2 cellular contexts compared by ENCODE assay signal in the genomic region with DNA sequence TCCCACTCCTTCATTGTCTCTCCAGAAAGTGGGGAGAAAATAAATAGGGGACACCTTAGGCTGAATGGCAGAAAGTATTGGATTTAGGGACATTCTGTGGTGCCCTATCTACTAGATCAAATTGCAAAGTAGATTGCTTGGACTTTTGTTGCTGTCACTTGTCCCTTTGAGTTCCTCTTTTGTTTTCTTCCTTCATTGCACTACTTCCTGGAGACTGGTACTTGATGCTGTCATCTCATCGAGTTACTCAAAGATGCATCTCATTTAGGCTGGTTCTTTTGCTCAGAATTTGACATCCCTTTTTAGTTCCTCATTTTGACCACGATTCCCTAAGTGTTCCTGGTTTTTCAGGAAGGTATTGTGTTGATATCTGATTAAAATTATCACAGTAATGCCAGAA.
TF ChIP-seq lines count a peak whose summit lies in the region.

No MANE protein-coding gene starts in this region.

TF ChIP-seq in K562, 482 proteins besides CTCF, POLR2A, EP300 and RAD21 (continued from another document):
- TF ChIP-seq ESRRB (CRISPR knock-in tag; IDR thresholded peaks at IDR 0.05; ENCODE audit: borderline replicate concordance) (no peak), SMARCA4 (IDR thresholded peaks at IDR 0.05) (no peak), CBX1 (IDR thresholded peaks at IDR 0.05; ENCODE audit: low read depth) (no peak), YY1 (IDR thresholded peaks at IDR 0.05; ENCODE audit: borderline replicate concordance in 1 of 3, control insufficient read depth in 1 of 3, extremely low read depth in 1 of 3, insufficient read depth in 3 of 3, insufficient read length in 1 of 3, insufficient replicate concordance in 2 of 3, low read depth in 1 of 3, low read length in 2 of 3) (no peak), SMARCE1 (IDR thresholded peaks at IDR 0.05) (peak; percentile 29; the same call in 1 of the 2 replicates), ZNF77 (CRISPR knock-in tag; IDR thresholded peaks at IDR 0.05) (no peak), SOX6 (IDR thresholded peaks at IDR 0.05) (peak; percentile 23; the same call in 1 of the 2 replicates), SMARCA5 (IDR thresholded peaks at IDR 0.05) (no peak), WHSC1 (IDR thresholded peaks at IDR 0.05; ENCODE audit: low read length) (no peak), ARHGAP35 (IDR thresholded peaks at IDR 0.05; ENCODE audit: partially characterized antibody) (no peak), LEF1 (IDR thresholded peaks at IDR 0.05) (no peak), ELF1 (tag; IDR thresholded peaks at IDR 0.05) (peak; percentile 56), POLR2G (IDR thresholded peaks at IDR 0.05; ENCODE audit: low read depth, low read length) (0 out of 2 replicates have a peak, but pooled peaks have one; percentile 19), BCOR (IDR thresholded peaks at IDR 0.05) (no peak), GATA2 (CRISPR knock-in tag; IDR thresholded peaks at IDR 0.05) (no peak), SNRNP70 (optimal IDR thresholded peaks at IDR 0.05; ENCODE audit: low read depth, low read length) (no peak), SPI1 (IDR thresholded peaks at IDR 0.05; ENCODE audit: borderline replicate concordance, low read depth, low read length) (peak; percentile 88), MTA1 (IDR thresholded peaks at IDR 0.05; ENCODE audit: borderline replicate concordance) (no peak), ZNF184 (CRISPR knock-in tag; IDR thresholded peaks at IDR 0.05) (no peak), BRD9 (IDR thresholded peaks at IDR 0.05; ENCODE audit: low read depth, partially characterized antibody) (no peak)
- TF ChIP-seq, protein P1, sequence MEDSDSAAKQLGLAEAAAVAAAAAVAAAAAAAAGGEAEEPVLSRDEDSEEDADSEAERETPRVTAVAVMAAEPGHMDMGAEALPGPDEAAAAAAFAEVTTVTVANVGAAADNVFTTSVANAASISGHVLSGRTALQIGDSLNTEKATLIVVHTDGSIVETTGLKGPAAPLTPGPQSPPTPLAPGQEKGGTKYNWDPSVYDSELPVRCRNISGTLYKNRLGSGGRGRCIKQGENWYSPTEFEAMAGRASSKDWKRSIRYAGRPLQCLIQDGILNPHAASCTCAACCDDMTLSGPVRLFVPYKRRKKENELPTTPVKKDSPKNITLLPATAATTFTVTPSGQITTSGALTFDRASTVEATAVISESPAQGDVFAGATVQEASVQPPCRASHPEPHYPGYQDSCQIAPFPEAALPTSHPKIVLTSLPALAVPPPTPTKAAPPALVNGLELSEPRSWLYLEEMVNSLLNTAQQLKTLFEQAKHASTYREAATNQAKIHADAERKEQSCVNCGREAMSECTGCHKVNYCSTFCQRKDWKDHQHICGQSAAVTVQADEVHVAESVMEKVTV (CRISPR knock-in tag; IDR thresholded peaks at IDR 0.05), result no peak
- TF ChIP-seq, protein P2, sequence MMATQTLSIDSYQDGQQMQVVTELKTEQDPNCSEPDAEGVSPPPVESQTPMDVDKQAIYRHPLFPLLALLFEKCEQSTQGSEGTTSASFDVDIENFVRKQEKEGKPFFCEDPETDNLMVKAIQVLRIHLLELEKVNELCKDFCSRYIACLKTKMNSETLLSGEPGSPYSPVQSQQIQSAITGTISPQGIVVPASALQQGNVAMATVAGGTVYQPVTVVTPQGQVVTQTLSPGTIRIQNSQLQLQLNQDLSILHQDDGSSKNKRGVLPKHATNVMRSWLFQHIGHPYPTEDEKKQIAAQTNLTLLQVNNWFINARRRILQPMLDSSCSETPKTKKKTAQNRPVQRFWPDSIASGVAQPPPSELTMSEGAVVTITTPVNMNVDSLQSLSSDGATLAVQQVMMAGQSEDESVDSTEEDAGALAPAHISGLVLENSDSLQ (IDR thresholded peaks at IDR 0.05), result peak; percentile 30; the same call in 1 of the 2 replicates
- TF ChIP-seq, protein P3, sequence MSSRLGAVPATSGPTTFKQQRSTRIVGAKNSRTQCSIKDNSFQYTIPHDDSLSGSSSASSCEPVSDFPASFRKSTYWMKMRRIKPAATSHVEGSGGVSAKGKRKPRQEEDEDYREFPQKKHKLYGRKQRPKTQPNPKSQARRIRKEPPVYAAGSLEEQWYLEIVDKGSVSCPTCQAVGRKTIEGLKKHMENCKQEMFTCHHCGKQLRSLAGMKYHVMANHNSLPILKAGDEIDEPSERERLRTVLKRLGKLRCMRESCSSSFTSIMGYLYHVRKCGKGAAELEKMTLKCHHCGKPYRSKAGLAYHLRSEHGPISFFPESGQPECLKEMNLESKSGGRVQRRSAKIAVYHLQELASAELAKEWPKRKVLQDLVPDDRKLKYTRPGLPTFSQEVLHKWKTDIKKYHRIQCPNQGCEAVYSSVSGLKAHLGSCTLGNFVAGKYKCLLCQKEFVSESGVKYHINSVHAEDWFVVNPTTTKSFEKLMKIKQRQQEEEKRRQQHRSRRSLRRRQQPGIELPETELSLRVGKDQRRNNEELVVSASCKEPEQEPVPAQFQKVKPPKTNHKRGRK (tag; IDR thresholded peaks at IDR 0.05), result no peak
- TF ChIP-seq, protein P4, sequence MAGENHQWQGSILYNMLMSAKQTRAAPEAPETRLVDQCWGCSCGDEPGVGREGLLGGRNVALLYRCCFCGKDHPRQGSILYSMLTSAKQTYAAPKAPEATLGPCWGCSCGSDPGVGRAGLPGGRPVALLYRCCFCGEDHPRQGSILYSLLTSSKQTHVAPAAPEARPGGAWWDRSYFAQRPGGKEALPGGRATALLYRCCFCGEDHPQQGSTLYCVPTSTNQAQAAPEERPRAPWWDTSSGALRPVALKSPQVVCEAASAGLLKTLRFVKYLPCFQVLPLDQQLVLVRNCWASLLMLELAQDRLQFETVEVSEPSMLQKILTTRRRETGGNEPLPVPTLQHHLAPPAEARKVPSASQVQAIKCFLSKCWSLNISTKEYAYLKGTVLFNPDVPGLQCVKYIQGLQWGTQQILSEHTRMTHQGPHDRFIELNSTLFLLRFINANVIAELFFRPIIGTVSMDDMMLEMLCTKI (IDR thresholded peaks at IDR 0.05; ENCODE audit: partially characterized antibody), result no peak
- TF ChIP-seq, protein P5, sequence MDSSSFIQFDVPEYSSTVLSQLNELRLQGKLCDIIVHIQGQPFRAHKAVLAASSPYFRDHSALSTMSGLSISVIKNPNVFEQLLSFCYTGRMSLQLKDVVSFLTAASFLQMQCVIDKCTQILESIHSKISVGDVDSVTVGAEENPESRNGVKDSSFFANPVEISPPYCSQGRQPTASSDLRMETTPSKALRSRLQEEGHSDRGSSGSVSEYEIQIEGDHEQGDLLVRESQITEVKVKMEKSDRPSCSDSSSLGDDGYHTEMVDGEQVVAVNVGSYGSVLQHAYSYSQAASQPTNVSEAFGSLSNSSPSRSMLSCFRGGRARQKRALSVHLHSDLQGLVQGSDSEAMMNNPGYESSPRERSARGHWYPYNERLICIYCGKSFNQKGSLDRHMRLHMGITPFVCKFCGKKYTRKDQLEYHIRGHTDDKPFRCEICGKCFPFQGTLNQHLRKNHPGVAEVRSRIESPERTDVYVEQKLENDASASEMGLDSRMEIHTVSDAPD (CRISPR knock-in tag; IDR thresholded peaks at IDR 0.05), result no peak
TF ChIP-seq in K562: peak in this region for 7.

TF ChIP-seq in HEK293T, 16 proteins besides CTCF, POLR2A, EP300 and RAD21 (continued from another document):
- TF ChIP-seq HDGF (IDR thresholded peaks at IDR 0.05; ENCODE audit: borderline replicate concordance) (no peak), LEF1 (IDR thresholded peaks at IDR 0.05; ENCODE audit: borderline replicate concordance) (no peak), NFRKB (IDR thresholded peaks at IDR 0.05) (no peak), FOXK2 (IDR thresholded peaks at IDR 0.05) (no peak), TARDBP (IDR thresholded peaks at IDR 0.05) (no peak), SUZ12 (IDR thresholded peaks at IDR 0.05) (no peak)
TF ChIP-seq in HEK293T: peak in this region for 0.
